In the genomic region with DNA sequence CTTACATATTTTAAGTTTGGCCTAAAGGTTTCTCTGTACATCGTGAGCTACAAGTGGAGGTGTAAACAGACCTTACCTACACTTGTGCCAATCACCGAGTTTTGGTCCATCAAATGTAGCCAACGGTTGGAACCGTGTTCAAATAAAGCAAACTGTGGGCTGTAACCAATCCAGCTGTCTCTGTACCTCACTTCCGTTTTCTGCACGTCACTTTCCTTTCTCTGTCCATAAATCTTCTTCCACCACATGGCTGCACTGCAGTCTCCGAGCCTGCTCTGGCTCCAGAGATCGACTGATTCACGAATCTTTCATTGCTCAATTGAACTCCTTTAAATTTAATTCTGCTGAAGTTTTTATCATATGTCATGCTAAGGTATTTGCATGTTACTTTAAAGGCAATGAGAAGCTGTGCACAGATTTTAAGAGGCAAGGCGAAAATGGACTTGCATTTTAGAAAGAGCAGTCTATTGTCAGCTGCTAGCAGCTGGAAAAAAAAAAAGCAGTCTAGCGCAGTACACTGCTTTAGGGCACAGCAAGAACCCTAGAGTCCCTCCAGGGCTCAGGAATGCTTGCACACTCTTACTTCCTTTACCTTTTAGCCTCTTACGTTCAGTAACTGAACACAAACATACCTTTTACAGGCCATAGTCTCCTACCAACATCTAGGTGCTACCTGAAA, we compare ENCODE assay signal across 10 cellular contexts. TPM values are rescaled to one million over a fixed set of nuclear protein-coding genes. Genes with fewer than 3 reads are reported as not detected.
DNase-seq lines count a peak whose midpoint lies in the region; ATAC-seq lines count a peak whose summit lies in the region.
"Had no signal": no experiment of that assay in that cellular context is flagged by ENCODE, and none has a peak within 500 bp of the region (broad histone marks: within the 10 kb centered on the region; RNA-seq: fewer than 3 reads in every experiment).

No MANE protein-coding gene starts in this region.

- H3K27me3 ChIP-seq in stomach smooth muscle (ENCODE audit: control insufficient read depth in 1 of 2, insufficient read depth in 2 of 2, low read length in 2 of 2): no peaks in the 10 kb centered on the region

- H3K4me1 ChIP-seq in stomach smooth muscle (ENCODE audit: control insufficient read depth, insufficient read depth, low read length): peaks cover 28% of the 10 kb centered on the region

- H3K4me3 ChIP-seq in stomach smooth muscle (ENCODE audit: low read length in 2 of 2): peak overlapping the region; percentile 24 to 59

- peak overlapping the region; percentile 85 for H3K27ac ChIP-seq in stomach smooth muscle (ENCODE audit: low read length)

- peaks cover 49% of the 10 kb centered on the region for H3K36me3 Mint-ChIP-seq in activated CD4-positive, alpha-beta T cell treated with anti-CD3 and anti-CD28 coated beads, Interleukin-2, amount 10 ng/mL, durations not matched to agents 24 days and 14 days (ENCODE audit: low read depth)
- peaks cover 8% of the 10 kb centered on the region for H3K36me3 Mint-ChIP-seq in activated T-helper 17 cell treated with anti-CD3 and anti-CD28 coated beads, Interleukin-2, amount 50 U/mL, for 72 hours (ENCODE audit: low read depth)

- H3K9me3 Mint-ChIP-seq in activated CD4-positive, alpha-beta T cell treated with anti-CD3 and anti-CD28 coated beads, Interleukin-2, amount 10 ng/mL, durations not matched to agents 24 days and 14 days: peaks cover 7% of the 10 kb centered on the region
- no peaks in the 10 kb centered on the region for H3K9me3 Mint-ChIP-seq in activated T-helper 17 cell treated with anti-CD3 and anti-CD28 coated beads, Interleukin-2, amount 50 U/mL, for 72 hours

- peak overlapping the region; percentile 79 for H3K4me3 Mint-ChIP-seq in activated CD4-positive, alpha-beta T cell treated with anti-CD3 and anti-CD28 coated beads, Interleukin-2, amount 10 ng/mL, durations not matched to agents 24 days and 14 days
- peak overlapping the region; percentile 81 for H3K4me3 Mint-ChIP-seq in activated T-helper 17 cell treated with anti-CD3 and anti-CD28 coated beads, Interleukin-2, amount 50 U/mL, for 72 hours
- H3K4me3 Mint-ChIP-seq: mesothelial cell of epicardium had no signal

- peak; percentile 73 for DNase-seq in activated CD4-positive, alpha-beta T cell treated with anti-CD3 and anti-CD28 coated beads, Interleukin-2, amount 10 ng/mL, durations not matched to agents 24 days and 14 days
- no peak for DNase-seq in activated CD4-positive, alpha-beta T cell treated with anti-CD3 and anti-CD28 coated beads for 4 hours
- DNase-seq in left colon (no peak), HuH-7.5 (ENCODE audit: low spot score) (no peak), D341Med (ENCODE audit: low spot score) (no peak), putamen (ENCODE audit: low spot score) (no peak)
- DNase-seq: dermis blood vessel endothelial cell had no signal

- peak; percentile 27 for ATAC-seq in activated T-helper 17 cell treated with anti-CD3 and anti-CD28 coated beads, Interleukin-2, amount 50 U/mL, for 72 hours (replicated peaks)
- peak; percentile 13 for ATAC-seq in left colon

- no peaks in the 10 kb centered on the region for H3K27me3 Mint-ChIP-seq in activated CD4-positive, alpha-beta T cell treated with anti-CD3 and anti-CD28 coated beads, Interleukin-2, amount 10 ng/mL, durations not matched to agents 24 days and 14 days
- H3K27me3 Mint-ChIP-seq in activated T-helper 17 cell treated with anti-CD3 and anti-CD28 coated beads, Interleukin-2, amount 50 U/mL, for 72 hours: no peaks in the 10 kb centered on the region

- peak overlapping the region in 1 of 2 donors; percentile 43 for H3K9ac ChIP-seq in stomach smooth muscle (ENCODE audit: low read length in 2 of 2)

- H3K27ac Mint-ChIP-seq in activated CD4-positive, alpha-beta T cell treated with anti-CD3 and anti-CD28 coated beads, Interleukin-2, amount 10 ng/mL, durations not matched to agents 24 days and 14 days: peak overlapping the region; percentile 97
- peak overlapping the region; percentile 91 for H3K27ac Mint-ChIP-seq in activated T-helper 17 cell treated with anti-CD3 and anti-CD28 coated beads, Interleukin-2, amount 50 U/mL, for 72 hours
- H3K27ac Mint-ChIP-seq: mesothelial cell of epicardium had no signal

- intact Hi-C loops in activated CD4-positive, alpha-beta T cell treated with anti-CD3 and anti-CD28 coated beads, Interleukin-2, amount 10 ng/mL, durations not matched to agents 24 days and 14 days (cut with micrococcal nuclease): loop anchor here (2.0 kb wide), 2 partner anchors 15 to 83 kb away; no protein-coding TSS in a partner anchor
- intact Hi-C loops in left colon (cut with DNase I, micrococcal nuclease): loop anchor here in 1 of 2 donors (10.0 kb wide), 1 partner anchor 121 kb away; no protein-coding TSS in a partner anchor

- peaks cover 71% of the 10 kb centered on the region for H3K4me1 Mint-ChIP-seq in activated CD4-positive, alpha-beta T cell treated with anti-CD3 and anti-CD28 coated beads, Interleukin-2, amount 10 ng/mL, durations not matched to agents 24 days and 14 days
- peaks cover 39% of the 10 kb centered on the region for H3K4me1 Mint-ChIP-seq in activated T-helper 17 cell treated with anti-CD3 and anti-CD28 coated beads, Interleukin-2, amount 50 U/mL, for 72 hours

- H3K36me3 ChIP-seq in stomach smooth muscle (ENCODE audit: control insufficient read depth in 2 of 2, insufficient read depth in 2 of 2, low read length in 2 of 2): peaks cover 0 to 3% of the 10 kb centered on the region in 2 donors

- no peaks in the 10 kb centered on the region for H3K9me3 ChIP-seq in stomach smooth muscle (ENCODE audit: control insufficient read depth in 2 of 2, low read length in 2 of 2)

RNA-seq across cellular contexts. Expression of a gene that starts 13.2 kb away (rescaled TPM):
- total RNA-seq in activated CD4-positive, alpha-beta T cell treated with anti-CD3 and anti-CD28 coated beads, Interleukin-2, amount 10 ng/mL, durations not matched to agents 24 days and 14 days: 20.3 and 22.2 TPM in 2 replicates
- 10 to 100 TPM; 14.5 to 19.1 TPM for total RNA-seq in activated T-helper 17 cell treated with anti-CD3 and anti-CD28 coated beads, Interleukin-2, amount 50 U/mL, for 72 hours
- 10 to 100 TPM; 45.3 to 50.5 TPM for total RNA-seq in left colon
